2 cellular contexts compared by ENCODE assay signal in the genomic region with DNA sequence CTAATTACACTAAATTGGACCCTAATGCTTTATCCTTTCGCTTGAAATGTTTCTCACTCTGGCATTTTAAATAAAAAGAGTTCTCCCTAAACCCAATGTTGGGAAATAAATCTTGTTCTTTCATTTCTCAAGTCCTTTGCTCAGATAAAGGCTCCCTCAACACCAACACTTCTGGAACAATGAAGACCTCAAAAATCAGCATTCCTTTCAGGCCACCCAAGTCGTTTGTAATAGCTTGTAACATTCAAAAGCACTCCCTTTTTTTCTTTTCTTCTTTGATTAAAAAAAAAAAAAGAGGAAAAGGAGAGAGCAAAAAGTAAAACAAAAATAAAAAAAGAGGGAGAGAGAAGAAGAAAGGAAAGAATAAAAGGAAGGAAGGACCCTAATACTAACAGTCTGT.
TF ChIP-seq lines count a peak whose summit lies in the region.

No MANE protein-coding gene starts in this region.

TF ChIP-seq in GM23338, 12 proteins besides CTCF, POLR2A, EP300 and RAD21:
- TF ChIP-seq REST (IDR thresholded peaks at IDR 0.05; ENCODE audit: unreplicated experiment) (no peak), STAT1 (IDR thresholded peaks at IDR 0.05; ENCODE audit: unreplicated experiment) (no peak), CREB1 (CRISPR knock-in tag; IDR thresholded peaks at IDR 0.05; ENCODE audit: low read depth) (no peak), ZNF331 (CRISPR knock-in tag; IDR thresholded peaks at IDR 0.05; ENCODE audit: low read depth) (no peak), ZNF114 (CRISPR knock-in tag; IDR thresholded peaks at IDR 0.05) (no peak), EZH2phosphoT487 (IDR thresholded peaks at IDR 0.05; ENCODE audit: unreplicated experiment) (no peak), POLR2AphosphoS5 (IDR thresholded peaks at IDR 0.05; ENCODE audit: low read depth) (no peak)
- TF ChIP-seq, protein P1, sequence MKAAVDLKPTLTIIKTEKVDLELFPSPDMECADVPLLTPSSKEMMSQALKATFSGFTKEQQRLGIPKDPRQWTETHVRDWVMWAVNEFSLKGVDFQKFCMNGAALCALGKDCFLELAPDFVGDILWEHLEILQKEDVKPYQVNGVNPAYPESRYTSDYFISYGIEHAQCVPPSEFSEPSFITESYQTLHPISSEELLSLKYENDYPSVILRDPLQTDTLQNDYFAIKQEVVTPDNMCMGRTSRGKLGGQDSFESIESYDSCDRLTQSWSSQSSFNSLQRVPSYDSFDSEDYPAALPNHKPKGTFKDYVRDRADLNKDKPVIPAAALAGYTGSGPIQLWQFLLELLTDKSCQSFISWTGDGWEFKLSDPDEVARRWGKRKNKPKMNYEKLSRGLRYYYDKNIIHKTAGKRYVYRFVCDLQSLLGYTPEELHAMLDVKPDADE (IDR thresholded peaks at IDR 0.05), result no peak

TF ChIP-seq in H1, 55 proteins besides CTCF, POLR2A, EP300 and RAD21:
- TF ChIP-seq PHF8 (conservative IDR thresholded peaks at IDR 0.05; ENCODE audit: low read depth, low read length), result no peak
- no peak for TF ChIP-seq CBX8 (IDR thresholded peaks at IDR 0.05; ENCODE audit: borderline replicate concordance, low read depth, low read length)
